In genomic region chr3:128283429-128283828, GRCh38 we compare ENCODE assay signal across 1 cellular context.
TF ChIP-seq lines count a peak whose summit lies in the region.

No MANE protein-coding gene starts in this region.

TF ChIP-seq in H1, 55 proteins besides CTCF, POLR2A, EP300 and RAD21 (continued from another document):
- TF ChIP-seq TCF12 (IDR thresholded peaks at IDR 0.05; ENCODE audit: low read depth, low read length): no peak
- TF ChIP-seq TEAD4 (IDR thresholded peaks at IDR 0.05; ENCODE audit: low read depth, low read length): no peak
